Comparison of ENCODE assay signal across 10 cellular contexts in the genomic region with DNA sequence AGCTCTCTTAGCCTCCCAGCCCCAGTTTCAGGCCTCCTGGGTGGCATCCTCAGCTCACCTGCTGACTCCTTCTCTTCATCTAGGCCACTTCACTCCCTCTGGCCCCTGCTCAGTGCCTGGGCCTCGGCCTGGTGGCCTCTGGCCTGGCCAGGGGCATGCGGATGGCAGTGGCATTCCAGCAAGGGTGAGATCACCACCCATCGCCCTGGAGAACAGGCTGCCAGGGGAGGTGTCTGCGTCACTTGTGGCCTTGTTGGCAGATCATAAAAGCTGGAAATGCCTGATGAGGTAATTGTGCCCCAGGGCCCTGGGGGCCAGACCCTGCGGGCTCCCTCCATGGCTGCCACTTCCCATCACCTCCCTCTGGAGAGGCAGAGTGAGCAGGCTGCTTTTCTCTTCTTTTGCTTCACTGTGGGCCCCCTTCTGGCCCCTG.
DNase-seq lines count a peak whose midpoint lies in the region; ATAC-seq and TF ChIP-seq lines count a peak whose summit lies in the region.
"Had no signal": no experiment of that assay in that cellular context is flagged by ENCODE, and none has a peak within 500 bp of the region (broad histone marks: within the 10 kb centered on the region; RNA-seq: fewer than 3 reads in every experiment).

No MANE protein-coding gene starts in this region.

- peak; percentile 74 for DNase-seq in AG20443 (ENCODE audit: low spot score)
- DNase-seq in KBM-7: peak; percentile 62
- peak; percentile 82 for DNase-seq in mammary epithelial cell
- DNase-seq in mesendoderm: peak; percentile 92
- no peak for DNase-seq in stimulated activated CD4-positive, alpha-beta T cell treated with anti-CD3 and anti-CD28 coated beads, Interleukin-15, amount 100 ng/mL, for 24 hours
- DNase-seq in NCI-H510A treated with DMSO at 0.1 percent for 48 hours (lab: John Stamatoyannopoulos, UW): no peak
- DNase-seq: activated CD4-positive, alpha-beta T cell treated with anti-CD3 and anti-CD28 coated beads for 48 hours had no signal

- H4K8ac ChIP-seq in mesendoderm (ENCODE audit: low read depth, low read length): no peak overlapping the region

- CTCF ChIA-PET in mammary epithelial cell (lab: Charles Lee; ENCODE audit: low non-redundant PET): interaction anchor here (0.7 kb wide), 1 partner anchor 23 kb away, joined by 3 read pairs; no protein-coding TSS in a partner anchor

- in situ Hi-C loops in KBM-7 (cut with MboI; ENCODE audit: low pct_unique_long_range_greater_than_20kb, low sequenced_read_pairs) (no loop called here), mammary epithelial cell (cut with MboI; ENCODE audit: low sequenced_read_pairs in 2 of 2) (loop anchor here in 1 of 2 donors (10.0 kb wide), 1 partner anchor 58 kb away; no protein-coding TSS in a partner anchor)

- H2BK5ac ChIP-seq in mesendoderm (ENCODE audit: low read length): no peak overlapping the region

- no peak overlapping the region for H3K18ac ChIP-seq in mesendoderm (ENCODE audit: low read length)

- H3K4me1 ChIP-seq in mammary epithelial cell (ENCODE audit: insufficient read depth, low read length): peaks cover 19% of the 10 kb centered on the region
- H3K4me1 ChIP-seq in mesendoderm (ENCODE audit: control insufficient read depth, low read depth, low read length): peaks cover 3% of the 10 kb centered on the region

- no peak overlapping the region for H3K27ac ChIP-seq in mammary epithelial cell (ENCODE audit: insufficient read depth, low read depth, low read length)
- no peak overlapping the region for H3K27ac ChIP-seq in mesendoderm (ENCODE audit: low read depth, low read length)

- H2AK5ac ChIP-seq in mesendoderm (ENCODE audit: low read length): no peak overlapping the region

- H2BK15ac ChIP-seq in mesendoderm (replicated peaks; ENCODE audit: low read depth): no peak overlapping the region

- no peak overlapping the region for H2BK120ac ChIP-seq in mesendoderm (ENCODE audit: low read depth, low read length)

- H2AFZ ChIP-seq in mammary epithelial cell (ENCODE audit: low read depth, low read length): no peak overlapping the region

- no peak overlapping the region for H3K23ac ChIP-seq in mesendoderm (ENCODE audit: low read length)

- no peaks in the 10 kb centered on the region for H3K36me3 ChIP-seq in mammary epithelial cell (ENCODE audit: insufficient read depth, low read length)
- H3K36me3 ChIP-seq in mesendoderm (ENCODE audit: control insufficient read depth, insufficient read depth, low read length): no peaks in the 10 kb centered on the region
- H3K36me3 ChIP-seq: tibial artery had no signal

- H4K20me1 ChIP-seq in mammary epithelial cell (ENCODE audit: insufficient read depth, low read length): no peaks in the 10 kb centered on the region

- H3K4me2 ChIP-seq in mammary epithelial cell (ENCODE audit: insufficient read depth, low read depth, low read length) (no peak overlapping the region), mesendoderm (ENCODE audit: low read length) (no peak overlapping the region)

- H3K79me2 ChIP-seq in mammary epithelial cell (ENCODE audit: insufficient read depth, low read length) (no peaks in the 10 kb centered on the region), mesendoderm (ENCODE audit: control insufficient read depth, insufficient read depth, low read length) (no peaks in the 10 kb centered on the region)

- H3K4ac ChIP-seq in mesendoderm (ENCODE audit: low read depth, low read length): no peak overlapping the region

- no peak overlapping the region for H4K5ac ChIP-seq in mesendoderm (ENCODE audit: low read length)

- no TSS peak for BruUV-seq in mammary epithelial cell (replicated peaks; lab: Mats Ljungman, UMichigan)

- peak overlapping the region; percentile 17 for H3K56ac ChIP-seq in mesendoderm (ENCODE audit: low read length)

- dilution Hi-C loops in mammary epithelial cell (cut with HindIII; ENCODE audit: low sequenced_read_pairs): no loop called here

- H3K27me3 ChIP-seq in mammary epithelial cell (ENCODE audit: insufficient read depth, low read length) (no peaks in the 10 kb centered on the region), mesendoderm (ENCODE audit: insufficient read depth, low read length, poor library complexity) (no peaks in the 10 kb centered on the region)
- H3K27me3 ChIP-seq: tibial artery had no signal

- H3K79me1 ChIP-seq in mesendoderm (ENCODE audit: low read length): no peaks in the 10 kb centered on the region

- intact Hi-C loops in mammary epithelial cell (cut with micrococcal nuclease): no loop called here

- H3K9me3 ChIP-seq in mammary epithelial cell (replicated peaks; ENCODE audit: insufficient read depth, low read length): no peaks in the 10 kb centered on the region
- H3K9me3 ChIP-seq: tibial artery had no signal

- 0% methylated on average over 1 of the region's 5 CpGs for WGBS in mammary epithelial cell (ENCODE audit: low coverage, missing lambda C conversion rate)
- WGBS in mesendoderm (ENCODE audit: extremely low coverage, insufficient coverage, low lambda C conversion rate): no CpG with 5 or more reads among the region's 5 CpGs

- ATAC-seq in HG03442 (IDR thresholded peaks at IDR 0.05; ENCODE audit: unreplicated experiment) (no peak), GM18870 (IDR thresholded peaks at IDR 0.05; ENCODE audit: unreplicated experiment) (no peak)

- TF ChIP-seq CTCF in mammary epithelial cell (conservative IDR thresholded peaks at IDR 0.05 in 1 of 2, IDR thresholded peaks at IDR 0.05 in 1 of 2; ENCODE audit: extremely low read depth in 1 of 2, insufficient read depth in 1 of 2, low read depth in 1 of 2, low read length in 2 of 2): no peak

- H3K9ac ChIP-seq in mammary epithelial cell (ENCODE audit: insufficient read depth, low read length): no peak overlapping the region
- no peak overlapping the region for H3K9ac ChIP-seq in mesendoderm (ENCODE audit: low read length)

- H3K4me3 ChIP-seq in mammary epithelial cell (replicated peaks in 1 of 3; ENCODE audit: insufficient read depth in 1 of 3, low read depth in 2 of 3, low read length in 3 of 3) (no peak overlapping the region), mesendoderm (ENCODE audit: low read length) (no peak overlapping the region)
- H3K4me3 ChIP-seq: tibial artery had no signal

Comparison
In these comparisons a context has a peak if more than half of its experiments do, and no peak if none do; other contexts are left out.
1. DNase-seq: peak in AG20443 (single experiment), KBM-7 (single experiment), mammary epithelial cell (single experiment) and mesendoderm (single experiment); none in stimulated activated CD4-positive, alpha-beta T cell treated with anti-CD3 and anti-CD28 coated beads, Interleukin-15, amount 100 ng/mL, for 24 hours (single experiment) and NCI-H510A treated with DMSO at 0.1 percent for 48 hours (single experiment).